ENCODE assay signal across 18 cellular contexts in genomic region chr1:196732526-196732925, GRCh38. TPM values are rescaled to one million over a fixed set of nuclear protein-coding genes. Genes with fewer than 3 reads are reported as not detected.
DNase-seq lines count a peak whose midpoint lies in the region; ATAC-seq and TF ChIP-seq lines count a peak whose summit lies in the region.
"Had no signal": no experiment of that assay in that cellular context is flagged by ENCODE, and none has a peak within 500 bp of the region (broad histone marks: within the 10 kb centered on the region; RNA-seq: fewer than 3 reads in every experiment).

No MANE protein-coding gene starts in this region.

- H3K27ac Mint-ChIP-seq in HFFc6 (no peak overlapping the region), WTC11 (no peak overlapping the region)
- H3K27ac Mint-ChIP-seq: activated CD8-positive, alpha-beta T cell treated with anti-CD3 and anti-CD28 coated beads for 36 hours; activated T-helper 1 cell treated with anti-CD3 and anti-CD28 coated beads, Interleukin-12 subunit alpha, Interleukin-12 subunit beta, Interleukin-2, Interleukin-4 antibody, amounts not matched to agents 30 ng/mL and 10 ng/mL and 1 ng/mL, durations not matched to agents 14 hours and 24 hours and 36 hours; stimulated activated memory B cell treated with anti-CD40 and anti-IgM and Interleukin-4, amounts not matched to agents 10 μg/mL and 1 μg/mL and 100 μg/mL, for 72 hours had no signal

- no peak overlapping the region for H3K4me3 ChIP-seq in colonic mucosa
- H3K4me3 ChIP-seq: BLaER1 treated with 17β-estradiol and CSF1 and Interleukin-3, amounts not matched to agents 10 nM and 100 nM; heart right ventricle; mucosa of descending colon; SK-N-MC had no signal

- H3K9ac ChIP-seq in colonic mucosa (ENCODE audit: low read depth in 2 of 2, low read length in 2 of 2) = no peak overlapping the region
- H3K9ac ChIP-seq: BLaER1 treated with 17β-estradiol and CSF1 and Interleukin-3, amounts not matched to agents 10 nM and 100 nM had no signal

- intact Hi-C loops in colonic mucosa (cut with DNase I) = no loop called here

- no peaks in the 10 kb centered on the region for H3K27me3 ChIP-seq in colonic mucosa
- H3K27me3 ChIP-seq: BLaER1 treated with 17β-estradiol and CSF1 and Interleukin-3, amounts not matched to agents 10 nM and 100 nM; heart right ventricle had no signal

- DNase-seq in HFFc6 = no peak
- DNase-seq in WTC11 (ENCODE audit: low spot score) = peak; percentile 13
- DNase-seq in left lobe of liver (ENCODE audit: low spot score) = no peak
- no peak for DNase-seq in D341Med (ENCODE audit: low spot score)
- no peak for DNase-seq in colonic mucosa
- DNase-seq in mucosa of gallbladder (ENCODE audit: low spot score) = no peak
- DNase-seq: activated CD8-positive, alpha-beta T cell treated with anti-CD3 and anti-CD28 coated beads for 36 hours; GF-D8; heart right ventricle; mucosa of descending colon; NCI-H1105 treated with DMSO at 0.1 percent for 48 hours had no signal

- H3K36me3 ChIP-seq in colonic mucosa = no peaks in the 10 kb centered on the region

- H3K4me3 Mint-ChIP-seq in HFFc6 = no peak overlapping the region
- H3K4me3 Mint-ChIP-seq in WTC11 = no peak overlapping the region
- H3K4me3 Mint-ChIP-seq: activated CD8-positive, alpha-beta T cell treated with anti-CD3 and anti-CD28 coated beads for 36 hours; activated T-helper 1 cell treated with anti-CD3 and anti-CD28 coated beads, Interleukin-12 subunit alpha, Interleukin-12 subunit beta, Interleukin-2, Interleukin-4 antibody, amounts not matched to agents 30 ng/mL and 10 ng/mL and 1 ng/mL, durations not matched to agents 14 hours and 24 hours and 36 hours; stimulated activated memory B cell treated with anti-CD40 and anti-IgM and Interleukin-4, amounts not matched to agents 10 μg/mL and 1 μg/mL and 100 μg/mL, for 72 hours had no signal

- H3K36me3 Mint-ChIP-seq in HFFc6 (ENCODE audit: low read depth) (peaks cover 4% of the 10 kb centered on the region; the same call in 1 of the 2 replicates), WTC11 (no peaks in the 10 kb centered on the region)
- H3K36me3 Mint-ChIP-seq: stimulated activated memory B cell treated with anti-CD40 and anti-IgM and Interleukin-4, amounts not matched to agents 10 μg/mL and 1 μg/mL and 100 μg/mL, for 72 hours had no signal

- ATAC-seq in WTC11 = peak; percentile 86
- ATAC-seq in left lobe of liver = peak; percentile 31
- ATAC-seq in GM21717 (IDR thresholded peaks at IDR 0.05; ENCODE audit: unreplicated experiment) = no peak
- ATAC-seq: activated CD8-positive, alpha-beta T cell treated with anti-CD3 and anti-CD28 coated beads for 36 hours; esophagus mucosa; heart right ventricle; mucosa of descending colon; stimulated activated memory B cell treated with anti-CD40 and anti-IgM and Interleukin-4, amounts not matched to agents 10 μg/mL and 1 μg/mL and 100 μg/mL, for 72 hours had no signal

- H3K27ac ChIP-seq in C4-2B (no peak overlapping the region), colonic mucosa (no peak overlapping the region)
- H3K27ac ChIP-seq: BLaER1 treated with 17β-estradiol and CSF1 and Interleukin-3, amounts not matched to agents 10 nM and 100 nM; heart right ventricle; SK-N-MC had no signal

- H3K9me3 Mint-ChIP-seq in HFFc6 (no peaks in the 10 kb centered on the region), WTC11 (peaks cover 12% of the 10 kb centered on the region)
- H3K9me3 Mint-ChIP-seq: activated CD8-positive, alpha-beta T cell treated with anti-CD3 and anti-CD28 coated beads for 36 hours; activated T-helper 1 cell treated with anti-CD3 and anti-CD28 coated beads, Interleukin-12 subunit alpha, Interleukin-12 subunit beta, Interleukin-2, Interleukin-4 antibody, amounts not matched to agents 30 ng/mL and 10 ng/mL and 1 ng/mL, durations not matched to agents 14 hours and 24 hours and 36 hours had no signal

- H3K4me1 Mint-ChIP-seq in HFFc6 (ENCODE audit: low read depth) (peaks cover 13% of the 10 kb centered on the region), WTC11 (0 out of 2 replicates have a peak, but pooled peaks cover 5% of the 10 kb centered on the region)
- H3K4me1 Mint-ChIP-seq: stimulated activated memory B cell treated with anti-CD40 and anti-IgM and Interleukin-4, amounts not matched to agents 10 μg/mL and 1 μg/mL and 100 μg/mL, for 72 hours had no signal

- POLR2A ChIA-PET in WTC11 (lab: Charles Lee) = no interaction called here

- H3K4me1 ChIP-seq in colonic mucosa = no peaks in the 10 kb centered on the region
- H3K4me1 ChIP-seq: BLaER1 treated with 17β-estradiol and CSF1 and Interleukin-3, amounts not matched to agents 10 nM and 100 nM; heart right ventricle had no signal

- no peaks in the 10 kb centered on the region; the same call in 1 of the 2 replicates for H3K27me3 Mint-ChIP-seq in HFFc6 (ENCODE audit: insufficient read depth)
- no peaks in the 10 kb centered on the region for H3K27me3 Mint-ChIP-seq in WTC11 (ENCODE audit: low read depth)
- H3K27me3 Mint-ChIP-seq: activated CD8-positive, alpha-beta T cell treated with anti-CD3 and anti-CD28 coated beads for 36 hours; stimulated activated memory B cell treated with anti-CD40 and anti-IgM and Interleukin-4, amounts not matched to agents 10 μg/mL and 1 μg/mL and 100 μg/mL, for 72 hours had no signal

- TF ChIP-seq CTCF in C4-2B (conservative IDR thresholded peaks at IDR 0.05) = peak; percentile 48
- peak; percentile 52 for TF ChIP-seq CTCF in HFFc6 (IDR thresholded peaks at IDR 0.05)
- TF ChIP-seq CTCF in WTC11 (IDR thresholded peaks at IDR 0.05) = peak; percentile 23; the same call in 1 of the 2 replicates
- TF ChIP-seq CTCF in colonic mucosa (IDR thresholded peaks at IDR 0.05) = no peak

- CTCF ChIA-PET in WTC11 (lab: Charles Lee) = interaction anchor here (0.6 to 1.3 kb wide), 6 partner anchors 9 to 428 kb away, joined by 3 to 6 read pairs (median 4); no protein-coding TSS in a partner anchor

- H3K9me3 ChIP-seq in colonic mucosa = no peaks in the 10 kb centered on the region
- H3K9me3 ChIP-seq: mucosa of descending colon had no signal

TF ChIP-seq in WTC11, 78 proteins besides CTCF, POLR2A, EP300 and RAD21:
- no peak for TF ChIP-seq NFYB (CRISPR knock-in tag; conservative IDR thresholded peaks at IDR 0.05; ENCODE audit: low read depth)

RNA-seq across cellular contexts. Expression of gene CFHR3, which starts 42.1 kb away (rescaled TPM):
- not detected for total RNA-seq in HFFc6 (2021; fragmentation: NEBNext Ultra II Directional; extraction: Animal tissue kit (Norgen Biotek cat#: 25700))
- 0.24 to 0.80 TPM (median 0.27 TPM) in 3 replicates for total RNA-seq in WTC11 (2021)
- 279 TPM for total RNA-seq in left lobe of liver
- under 1 TPM in 1 of 2 donors, not detected in 1; 0.15 TPM for total RNA-seq in colonic mucosa
- 0.49 TPM for total RNA-seq in mucosa of gallbladder
- total RNA-seq: activated CD8-positive, alpha-beta T cell treated with anti-CD3 and anti-CD28 coated beads for 36 hours; activated T-helper 1 cell treated with anti-CD3 and anti-CD28 coated beads, Interleukin-12 subunit alpha, Interleukin-12 subunit beta, Interleukin-2, Interleukin-4 antibody, amounts not matched to agents 30 ng/mL and 10 ng/mL and 1 ng/mL, durations not matched to agents 14 hours and 24 hours and 36 hours; mucosa of descending colon had no signal

Comparison
In these comparisons a context has a peak if more than half of its experiments do, and no peak if none do; other contexts are left out.
1. RNA of gene CFHR3, which starts 42.1 kb away (total RNA-seq): 279 TPM in left lobe of liver (single experiment); 0.49 TPM in mucosa of gallbladder (single experiment), 0.24 to 0.80 TPM in WTC11, 0.15 TPM in colonic mucosa and not detected in HFFc6; every median in the first group is over 100 times any median in the second.